ENCODE assay signal across 1 cellular context in the genomic region with DNA sequence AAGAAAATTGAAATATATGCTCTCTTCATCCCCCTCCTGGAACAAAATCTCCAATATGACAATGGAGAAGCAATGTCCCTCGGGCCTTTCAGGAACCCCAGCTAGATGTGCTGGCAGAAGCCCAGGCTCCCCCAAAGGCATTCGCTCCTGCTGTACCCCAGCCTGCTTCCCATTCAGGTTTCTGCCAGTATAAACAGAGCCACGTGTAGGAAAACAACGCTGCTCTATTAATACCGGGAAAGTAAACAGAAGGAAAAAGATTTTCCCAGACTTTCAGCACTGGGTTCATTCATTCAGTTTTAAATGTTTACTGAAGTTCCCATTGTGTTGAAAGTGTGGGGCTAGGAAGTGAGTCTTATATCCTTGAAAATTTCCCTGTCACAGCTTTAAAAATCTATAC.
TF ChIP-seq lines count a peak whose summit lies in the region.

No MANE protein-coding gene starts in this region.

TF ChIP-seq in HepG2, 621 proteins besides CTCF, POLR2A, EP300 and RAD21 (continued from another document and continues in another):
- TF ChIP-seq TRIM22 (IDR thresholded peaks at IDR 0.05) (no peak), RBFOX2 (IDR thresholded peaks at IDR 0.05; ENCODE audit: low read depth, low read length) (no peak), GLMP (CRISPR knock-in tag; IDR thresholded peaks at IDR 0.05; ENCODE audit: borderline replicate concordance) (no peak), AHDC1 (CRISPR knock-in tag; IDR thresholded peaks at IDR 0.05; ENCODE audit: borderline replicate concordance) (peak; percentile 20; the same call in 1 of the 2 replicates), ELF3 (CRISPR knock-in tag; IDR thresholded peaks at IDR 0.05) (peak; percentile 57; the same call in 1 of the 2 replicates), BCL6 (CRISPR knock-in tag; IDR thresholded peaks at IDR 0.05) (peak; percentile 45; the same call in 1 of the 2 replicates), ATF7 (IDR thresholded peaks at IDR 0.05) (no peak), ATF7 (CRISPR knock-in tag; IDR thresholded peaks at IDR 0.05) (no peak), SOX6 (IDR thresholded peaks at IDR 0.05) (no peak), SOX6 (CRISPR knock-in tag; IDR thresholded peaks at IDR 0.05) (peak; percentile 84), ZNF609 (CRISPR knock-in tag; IDR thresholded peaks at IDR 0.05; ENCODE audit: borderline replicate concordance) (peak; percentile 47; the same call in 1 of the 2 replicates), ZNF646 (CRISPR knock-in tag; IDR thresholded peaks at IDR 0.05) (no peak), KAT8 (CRISPR knock-in tag; IDR thresholded peaks at IDR 0.05) (peak; percentile 38; the same call in 1 of the 2 replicates), HBP1 (CRISPR knock-in tag; IDR thresholded peaks at IDR 0.05; ENCODE audit: low read depth) (peak; percentile 84; the same call in 1 of the 2 replicates), ZBTB25 (CRISPR knock-in tag; IDR thresholded peaks at IDR 0.05) (0 out of 2 replicates have a peak, but pooled peaks have one; percentile 35), ZNF180 (CRISPR knock-in tag; IDR thresholded peaks at IDR 0.05; ENCODE audit: borderline replicate concordance, low read depth) (no peak)
- TF ChIP-seq, protein P1, sequence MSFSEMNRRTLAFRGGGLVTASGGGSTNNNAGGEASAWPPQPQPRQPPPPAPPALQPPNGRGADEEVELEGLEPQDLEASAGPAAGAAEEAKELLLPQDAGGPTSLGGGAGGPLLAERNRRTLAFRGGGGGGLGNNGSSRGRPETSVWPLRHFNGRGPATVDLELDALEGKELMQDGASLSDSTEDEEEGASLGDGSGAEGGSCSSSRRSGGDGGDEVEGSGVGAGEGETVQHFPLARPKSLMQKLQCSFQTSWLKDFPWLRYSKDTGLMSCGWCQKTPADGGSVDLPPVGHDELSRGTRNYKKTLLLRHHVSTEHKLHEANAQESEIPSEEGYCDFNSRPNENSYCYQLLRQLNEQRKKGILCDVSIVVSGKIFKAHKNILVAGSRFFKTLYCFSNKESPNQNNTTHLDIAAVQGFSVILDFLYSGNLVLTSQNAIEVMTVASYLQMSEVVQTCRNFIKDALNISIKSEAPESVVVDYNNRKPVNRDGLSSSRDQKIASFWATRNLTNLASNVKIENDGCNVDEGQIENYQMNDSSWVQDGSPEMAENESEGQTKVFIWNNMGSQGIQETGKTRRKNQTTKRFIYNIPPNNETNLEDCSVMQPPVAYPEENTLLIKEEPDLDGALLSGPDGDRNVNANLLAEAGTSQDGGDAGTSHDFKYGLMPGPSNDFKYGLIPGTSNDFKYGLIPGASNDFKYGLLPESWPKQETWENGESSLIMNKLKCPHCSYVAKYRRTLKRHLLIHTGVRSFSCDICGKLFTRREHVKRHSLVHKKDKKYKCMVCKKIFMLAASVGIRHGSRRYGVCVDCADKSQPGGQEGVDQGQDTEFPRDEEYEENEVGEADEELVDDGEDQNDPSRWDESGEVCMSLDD (CRISPR knock-in tag; IDR thresholded peaks at IDR 0.05; ENCODE audit: borderline replicate concordance) = peak; percentile 50; the same call in 1 of the 2 replicates
- TF ChIP-seq, protein P2, sequence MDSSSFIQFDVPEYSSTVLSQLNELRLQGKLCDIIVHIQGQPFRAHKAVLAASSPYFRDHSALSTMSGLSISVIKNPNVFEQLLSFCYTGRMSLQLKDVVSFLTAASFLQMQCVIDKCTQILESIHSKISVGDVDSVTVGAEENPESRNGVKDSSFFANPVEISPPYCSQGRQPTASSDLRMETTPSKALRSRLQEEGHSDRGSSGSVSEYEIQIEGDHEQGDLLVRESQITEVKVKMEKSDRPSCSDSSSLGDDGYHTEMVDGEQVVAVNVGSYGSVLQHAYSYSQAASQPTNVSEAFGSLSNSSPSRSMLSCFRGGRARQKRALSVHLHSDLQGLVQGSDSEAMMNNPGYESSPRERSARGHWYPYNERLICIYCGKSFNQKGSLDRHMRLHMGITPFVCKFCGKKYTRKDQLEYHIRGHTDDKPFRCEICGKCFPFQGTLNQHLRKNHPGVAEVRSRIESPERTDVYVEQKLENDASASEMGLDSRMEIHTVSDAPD (CRISPR knock-in tag; IDR thresholded peaks at IDR 0.05) = no peak
